ENCODE assay signal across 8 cellular contexts in genomic region chr11:85627998-85628770, GRCh38. TPM values are rescaled to one million over a fixed set of nuclear protein-coding genes. Genes with fewer than 3 reads are reported as not detected.
A peak's percentile ranks its signal among the peaks of the same experiment; 100 is the strongest.
DNase-seq lines count a peak whose midpoint lies in the region; ATAC-seq and TF ChIP-seq lines count a peak whose summit lies in the region.

Gene TMEM126B, plus strand, starts transcription at chr11:85628593. Its CDS starts 15 bp downstream, at chr11:85628608.

- peaks cover 38% of the 10 kb centered on the region for H3K4me1 Mint-ChIP-seq in activated CD4-positive, alpha-beta memory T cell treated with anti-CD3 and anti-CD28 coated beads for 36 hours (ENCODE audit: low read depth)

- H3K9me3 Mint-ChIP-seq in activated CD4-positive, alpha-beta memory T cell treated with anti-CD3 and anti-CD28 coated beads for 36 hours, result no peaks in the 10 kb centered on the region

- H3K27me3 Mint-ChIP-seq in activated CD4-positive, alpha-beta memory T cell treated with anti-CD3 and anti-CD28 coated beads for 36 hours, result no peaks in the 10 kb centered on the region

- POLR2A ChIA-PET in activated CD4-positive, alpha-beta memory T cell treated with anti-CD3 and anti-CD28 coated beads for 36 hours (lab: Charles Lee), result interaction anchor here (0.9 to 2.2 kb wide), 11 partner anchors 8 to 439 kb away, joined by 3 to 21 read pairs (median 3); partner anchors contain the start of genes CCDC83, CREBZF and TMEM126A

- peak; percentile 98 for DNase-seq in CD1c-positive myeloid dendritic cell (ENCODE audit: extremely low spot score)
- peak; percentile 95 for DNase-seq in NCI-H82 treated with DMSO at 0.1 percent for 48 hours (lab: John Stamatoyannopoulos, UW; ENCODE audit: unreplicated experiment)
- peak; percentile 98 for DNase-seq in activated CD4-positive, alpha-beta memory T cell treated with anti-CD3 and anti-CD28 coated beads for 36 hours
- peak; percentile 97 to 99 (median 99) for DNase-seq in dorsolateral prefrontal cortex
- peak; percentile 98 to 100 for DNase-seq in lower leg skin (ENCODE audit: low spot score in 2 of 2)
- peak; percentile 92 to 97 for DNase-seq in stimulated activated CD4-positive, alpha-beta T cell treated with anti-CD3 and anti-CD28 coated beads, Interleukin-4, amount 100 ng/mL, for 48 hours (ENCODE audit: low read depth in 2 of 2)

- H3K27ac ChIP-seq in dorsolateral prefrontal cortex, result peak within 1 kb of the TSS; percentile 84 to 99 (median 96)

- peak within 1 kb of the TSS; percentile 99 for H3K27ac Mint-ChIP-seq in activated CD4-positive, alpha-beta memory T cell treated with anti-CD3 and anti-CD28 coated beads for 36 hours

- intact Hi-C loops in activated CD4-positive, alpha-beta memory T cell treated with anti-CD3 and anti-CD28 coated beads for 36 hours (cut with micrococcal nuclease), result loop anchor here (1.0 to 2.0 kb wide), 7 partner anchors 19 to 675 kb away; partner anchors contain the start of genes CREBZF, HIKESHI and TMEM126A
- intact Hi-C loops in dorsolateral prefrontal cortex (cut with DNase I) (loop anchor here (1.0 to 2.0 kb wide), 3 partner anchors 17 to 36 kb away; partner anchors contain the start of gene TMEM126A (in 1 of the 2)), lower leg skin (cut with DNase I; ENCODE audit: low total_unique reads) (no loop called here)

- 0 to 1% methylated on average over 40 to 41 of the region's 41 CpGs for WGBS in lower leg skin, 2 donors

- peak within 1 kb of the TSS; percentile 52 to 94 (median 81) for H3K4me3 ChIP-seq in dorsolateral prefrontal cortex
- H3K4me3 ChIP-seq in lower leg skin (ENCODE audit: low read depth, poor library complexity, severe bottlenecking), result peak within 1 kb of the TSS; percentile 77

- H3K27me3 ChIP-seq in dorsolateral prefrontal cortex, result no peaks in the 10 kb centered on the region

- TF ChIP-seq CTCF in dorsolateral prefrontal cortex (IDR thresholded peaks at IDR 0.05 in 54 of 56, conservative IDR thresholded peaks at IDR 0.05 in 2 of 56; ENCODE audit: low read depth in 1 of 56, partially characterized antibody in 56 of 56), result peak in 27 of 56 donors; percentile 3 to 56 (median 20)
- TF ChIP-seq CTCF in lower leg skin (IDR thresholded peaks at IDR 0.05), result no peak

- peak; percentile 99 for ATAC-seq in GM19438 (IDR thresholded peaks at IDR 0.05; ENCODE audit: low read depth, unreplicated experiment)
- ATAC-seq in HG03575 (IDR thresholded peaks at IDR 0.05; ENCODE audit: extremely low read depth, insufficient number of reproducible peaks, low FRiP score, unreplicated experiment), result peak; percentile 97

- CTCF ChIA-PET in activated CD4-positive, alpha-beta memory T cell treated with anti-CD3 and anti-CD28 coated beads for 36 hours (lab: Charles Lee), result interaction anchor here (1.3 to 3.3 kb wide), 3 partner anchors 8 to 36 kb away, joined by 4 to 10 read pairs (median 8); partner anchors contain the start of genes CREBZF and TMEM126A

- peak within 1 kb of the TSS; percentile 100 for H3K4me3 Mint-ChIP-seq in activated CD4-positive, alpha-beta memory T cell treated with anti-CD3 and anti-CD28 coated beads for 36 hours

- no peak for TF ChIP-seq POLR2A in lower leg skin (IDR thresholded peaks at IDR 0.05)

- H3K36me3 Mint-ChIP-seq in activated CD4-positive, alpha-beta memory T cell treated with anti-CD3 and anti-CD28 coated beads for 36 hours, result peaks cover 9% of the 10 kb centered on the region

RNA-seq across cellular contexts. Expression of gene TMEM126B, which starts in this region (rescaled TPM):
- 10 to 100 TPM; 59.8 to 64.5 TPM for total RNA-seq in activated CD4-positive, alpha-beta memory T cell treated with anti-CD3 and anti-CD28 coated beads for 36 hours
- 10 to 100 TPM; 33.6 to 78.5 (median 56.3) TPM for total RNA-seq in dorsolateral prefrontal cortex
- total RNA-seq in lower leg skin, result 10 to 100 TPM; 22.3 to 42.0 (median 23.6) TPM

Comparison
In these comparisons a context has a peak if more than half of its experiments do, and no peak if none do; other contexts are left out.
1. Peak in every context shown above with its lines: DNase-seq, ATAC-seq, H3K4me3 ChIP-seq and H3K27ac ChIP-seq.